Comparison of ENCODE assay signal across 8 cellular contexts in the genomic region with DNA sequence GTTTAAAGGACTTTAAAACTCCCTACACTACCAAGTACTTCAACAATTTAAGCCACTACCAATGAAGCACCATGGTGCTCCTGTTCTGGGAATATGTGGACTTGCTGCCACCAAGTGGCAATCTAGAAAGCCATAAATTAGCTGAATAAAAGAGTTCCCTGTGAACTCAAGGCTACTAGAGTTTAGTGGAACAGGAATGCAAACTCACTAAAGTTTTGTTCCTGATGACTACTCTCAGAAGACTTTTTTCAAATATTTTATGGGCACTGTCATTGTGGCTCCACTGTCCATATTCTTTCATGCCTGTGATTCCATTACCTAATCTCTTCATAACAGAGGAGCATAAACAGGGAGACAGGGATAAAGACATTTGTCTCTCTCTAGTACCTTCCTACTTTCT.
DNase-seq lines count a peak whose midpoint lies in the region; ATAC-seq and TF ChIP-seq lines count a peak whose summit lies in the region.
"Had no signal": no experiment of that assay in that cellular context is flagged by ENCODE, and none has a peak within 500 bp of the region (broad histone marks: within the 10 kb centered on the region; RNA-seq: fewer than 3 reads in every experiment).

No MANE protein-coding gene starts in this region.

- TF ChIP-seq CTCF in MCF 10A (IDR thresholded peaks at IDR 0.05; ENCODE audit: unreplicated experiment) = peak; percentile 78

- POLR2A ChIA-PET in MCF 10A (lab: Yijun Ruan, JAX) = interaction anchor here (0.6 to 1.6 kb wide), 6 partner anchors 36 to 390 kb away, joined by 3 to 4 read pairs (median 3); a partner anchor contains a TSS

- ATAC-seq in stimulated activated effector memory CD8-positive, alpha-beta T cell treated with anti-CD3 and anti-CD28 coated beads, Interleukin-12 subunit alpha, Interleukin-12 subunit beta, amount 100 ng/mL, for 72 hours = peak; percentile 51
- ATAC-seq in HG02938 (IDR thresholded peaks at IDR 0.05; ENCODE audit: unreplicated experiment) = no peak

- H3K4me3 Mint-ChIP-seq in IgD-negative memory B cell = no peak overlapping the region
- no peak overlapping the region for H3K4me3 Mint-ChIP-seq in MCF 10A (ENCODE audit: unreplicated experiment)
- no peak overlapping the region for H3K4me3 Mint-ChIP-seq in stimulated activated effector memory CD8-positive, alpha-beta T cell treated with anti-CD3 and anti-CD28 coated beads, Interleukin-12 subunit alpha, Interleukin-12 subunit beta, amount 100 ng/mL, for 72 hours

- intact Hi-C loops in MCF 10A (cut with micrococcal nuclease) = loop anchor here (1.0 kb wide), 5 partner anchors 105 to 446 kb away; no protein-coding TSS in a partner anchor

- H3K27me3 Mint-ChIP-seq in IgD-negative memory B cell (no peaks in the 10 kb centered on the region), MCF 10A (ENCODE audit: insufficient read depth, unreplicated experiment) (no peaks in the 10 kb centered on the region)

- no TSS peak for BruUV-seq in MCF 10A (replicated peaks; lab: Mats Ljungman, UMichigan)

- DNase-seq in EL (peak; percentile 90), OCI-M1 (lab: John Stamatoyannopoulos, UW) (peak; percentile 78), MCF 10A (ENCODE audit: unreplicated experiment) (peak; percentile 81), inferior parietal cortex (ENCODE audit: extremely low spot score) (peak; percentile 86)
- no peak for DNase-seq in stimulated activated effector memory CD8-positive, alpha-beta T cell treated with anti-CD3 and anti-CD28 coated beads, Interleukin-12 subunit alpha, Interleukin-12 subunit beta, amount 100 ng/mL, for 72 hours (ENCODE audit: low spot score in 2 of 2)

- H3K4me1 Mint-ChIP-seq in IgD-negative memory B cell (peaks cover 15 to 29% (median 26%) of the 10 kb centered on the region in 3 donors), MCF 10A (ENCODE audit: insufficient read depth, unreplicated experiment) (peaks cover 16% of the 10 kb centered on the region)
- H3K4me1 Mint-ChIP-seq in stimulated activated effector memory CD8-positive, alpha-beta T cell treated with anti-CD3 and anti-CD28 coated beads, Interleukin-12 subunit alpha, Interleukin-12 subunit beta, amount 100 ng/mL, for 72 hours = peaks cover 23% of the 10 kb centered on the region

- H3K9me3 Mint-ChIP-seq in IgD-negative memory B cell (no peaks in the 10 kb centered on the region), MCF 10A (ENCODE audit: unreplicated experiment) (no peaks in the 10 kb centered on the region)
- no peaks in the 10 kb centered on the region for H3K9me3 Mint-ChIP-seq in stimulated activated effector memory CD8-positive, alpha-beta T cell treated with anti-CD3 and anti-CD28 coated beads, Interleukin-12 subunit alpha, Interleukin-12 subunit beta, amount 100 ng/mL, for 72 hours
- H3K9me3 Mint-ChIP-seq: activated naive CD4-positive, alpha-beta T cell treated with anti-CD3 and anti-CD28 coated beads, Interleukin-2, amount 50 U/mL, for 72 hours had no signal

- H3K27ac Mint-ChIP-seq in IgD-negative memory B cell = peak overlapping the region in 2 of 3 donors; percentile 10 to 33
- H3K27ac Mint-ChIP-seq in MCF 10A (ENCODE audit: low read depth, unreplicated experiment) = no peak overlapping the region
- H3K27ac Mint-ChIP-seq in stimulated activated effector memory CD8-positive, alpha-beta T cell treated with anti-CD3 and anti-CD28 coated beads, Interleukin-12 subunit alpha, Interleukin-12 subunit beta, amount 100 ng/mL, for 72 hours = no peak overlapping the region
- H3K27ac Mint-ChIP-seq: activated naive CD4-positive, alpha-beta T cell treated with anti-CD3 and anti-CD28 coated beads, Interleukin-2, amount 50 U/mL, for 72 hours had no signal

- H3K36me3 Mint-ChIP-seq in IgD-negative memory B cell = no peaks in the 10 kb centered on the region
- H3K36me3 Mint-ChIP-seq in MCF 10A (ENCODE audit: insufficient read depth, unreplicated experiment) = peaks cover 7% of the 10 kb centered on the region
- no peaks in the 10 kb centered on the region for H3K36me3 Mint-ChIP-seq in stimulated activated effector memory CD8-positive, alpha-beta T cell treated with anti-CD3 and anti-CD28 coated beads, Interleukin-12 subunit alpha, Interleukin-12 subunit beta, amount 100 ng/mL, for 72 hours

- CTCF ChIA-PET in MCF 10A (lab: Yijun Ruan, JAX) = interaction anchor here (0.6 to 12.5 kb wide), 15 partner anchors 22 to 861 kb away, joined by 3 to 170 read pairs (median 4); no protein-coding TSS in a partner anchor

Comparison
In these comparisons a context has a peak if more than half of its experiments do, and no peak if none do; other contexts are left out.
1. DNase-seq: peak in EL (single experiment), OCI-M1 (single experiment), MCF 10A (single experiment) and inferior parietal cortex (single experiment); none in stimulated activated effector memory CD8-positive, alpha-beta T cell treated with anti-CD3 and anti-CD28 coated beads, Interleukin-12 subunit alpha, Interleukin-12 subunit beta, amount 100 ng/mL, for 72 hours (0 of 2).
2. H3K27ac Mint-ChIP-seq: peak in IgD-negative memory B cell (2 of 3); none in MCF 10A (single experiment) and stimulated activated effector memory CD8-positive, alpha-beta T cell treated with anti-CD3 and anti-CD28 coated beads, Interleukin-12 subunit alpha, Interleukin-12 subunit beta, amount 100 ng/mL, for 72 hours (single experiment).